16 cellular contexts compared by ENCODE assay signal in genomic region chr9:6034954-6035353, GRCh38. TPM values are rescaled to one million over a fixed set of nuclear protein-coding genes. Genes with fewer than 3 reads are reported as not detected.
DNase-seq lines count a peak whose midpoint lies in the region; ATAC-seq and TF ChIP-seq lines count a peak whose summit lies in the region.
"Had no signal": no experiment of that assay in that cellular context is flagged by ENCODE, and none has a peak within 500 bp of the region (broad histone marks: within the 10 kb centered on the region; RNA-seq: fewer than 3 reads in every experiment).

No MANE protein-coding gene starts in this region.

- ATAC-seq in DND-41 (ENCODE audit: insufficient read depth, low read depth), result peak; percentile 44; the same call in 2 of the 3 replicates
- ATAC-seq in PC-3, result peak; percentile 65; the same call in 1 of the 2 replicates
- peak; percentile 73 for ATAC-seq in foreskin keratinocyte

- no peaks in the 10 kb centered on the region for H3F3A ChIP-seq in PC-3 (ENCODE audit: low read length, unreplicated experiment)

- H3K4me2 ChIP-seq in DND-41 (ENCODE audit: insufficient read depth, low read length) (no peak overlapping the region), PC-3 (ENCODE audit: low read length) (no peak overlapping the region)

- H3K4me1 ChIP-seq in DND-41 (ENCODE audit: insufficient read depth, low read length) (no peaks in the 10 kb centered on the region), PC-3 (ENCODE audit: insufficient read depth, low read length) (no peaks in the 10 kb centered on the region; the same call in 1 of the 2 replicates), foreskin keratinocyte (no peaks in the 10 kb centered on the region)
- H3K4me1 ChIP-seq: left ventricle myocardium inferior, parathyroid adenoma, SJCRH30 had no signal

- POLR2A ChIA-PET in PC-3 (lab: Charles Lee; ENCODE audit: unreplicated experiment), result no interaction called here

- H3K27me3 ChIP-seq in DND-41 (ENCODE audit: insufficient read depth, low read length, poor library complexity) (no peaks in the 10 kb centered on the region), PC-3 (ENCODE audit: low read length) (no peaks in the 10 kb centered on the region), foreskin keratinocyte (no peaks in the 10 kb centered on the region)
- H3K27me3 ChIP-seq: SJCRH30 had no signal

- intact Hi-C loops in PC-3 (cut with micrococcal nuclease), result no loop called here

- peak; percentile 21 for DNase-seq in ACHN
- DNase-seq in DND-41, result no peak
- peak; percentile 27 for DNase-seq in PC-3
- DNase-seq in foreskin keratinocyte, result no peak
- DNase-seq in AG08396 (ENCODE audit: low spot score), result no peak
- DNase-seq in activated gamma-delta T cell treated with Interleukin-2 at 50 U/mL for 16 hours, result no peak
- no peak for DNase-seq in NCI-H128 (lab: John Stamatoyannopoulos, UW; ENCODE audit: unreplicated experiment)
- DNase-seq: foreskin melanocyte; left ventricle myocardium inferior; NCI-H187 treated with DMSO at 0.1 percent for 48 hours; NCI-H510A treated with DMSO at 0.1 percent for 48 hours; SJCRH30; stimulated activated naive B cell treated with anti-CD40 and anti-IgM and Interleukin-4, amounts not matched to agents 10 μg/mL and 1 μg/mL and 100 μg/mL, for 72 hours; T1000 had no signal

- TF ChIP-seq CTCF in DND-41 (IDR thresholded peaks at IDR 0.05; ENCODE audit: borderline replicate concordance, extremely low read depth, low read length, poor library complexity, severe bottlenecking), result no peak
- TF ChIP-seq CTCF in PC-3 (conservative IDR thresholded peaks at IDR 0.05; ENCODE audit: low read depth, low read length), result no peak
- TF ChIP-seq CTCF in foreskin keratinocyte (conservative IDR thresholded peaks at IDR 0.05), result no peak

- H3K9me3 ChIP-seq in DND-41 (ENCODE audit: insufficient read depth, low read length, severe bottlenecking) (no peaks in the 10 kb centered on the region), PC-3 (ENCODE audit: low read length) (no peaks in the 10 kb centered on the region)
- H3K9me3 ChIP-seq: left ventricle myocardium inferior, SJCRH30 had no signal

- no peaks in the 10 kb centered on the region for H4K20me1 ChIP-seq in DND-41 (ENCODE audit: insufficient read depth, low read length)
- H4K20me1 ChIP-seq in PC-3 (ENCODE audit: low read length), result no peaks in the 10 kb centered on the region

- no TSS peak for BruUV-seq in PC-3 (replicated peaks; lab: Mats Ljungman, UMichigan)

- in situ Hi-C loops in ACHN (cut with HindIII; ENCODE audit: low pct_ligation_motif_present, low pct_unique_long_range_greater_than_20kb, low sequenced_read_pairs), result no loop called here

- CTCF ChIA-PET in PC-3 (lab: Charles Lee), result no interaction called here

- no peaks in the 10 kb centered on the region for H3K36me3 ChIP-seq in DND-41 (ENCODE audit: insufficient read depth, low read length)
- no peaks in the 10 kb centered on the region for H3K36me3 ChIP-seq in PC-3 (ENCODE audit: low read depth, low read length)
- H3K36me3 ChIP-seq: left ventricle myocardium inferior, SJCRH30 had no signal

- no peak overlapping the region for H3K27ac ChIP-seq in DND-41 (ENCODE audit: low read length)
- H3K27ac ChIP-seq in PC-3 (ENCODE audit: low read length), result no peak overlapping the region
- H3K27ac ChIP-seq in foreskin keratinocyte, result no peak overlapping the region
- H3K27ac ChIP-seq: C4-2B, left ventricle myocardium inferior, parathyroid adenoma, SJCRH30 had no signal

- no peak overlapping the region for H3K4me3 ChIP-seq in DND-41 (ENCODE audit: low read depth in 1 of 2, low read length in 2 of 2)
- H3K4me3 ChIP-seq in PC-3 (ENCODE audit: low read length), result no peak overlapping the region
- H3K4me3 ChIP-seq: left ventricle myocardium inferior, SJCRH30 had no signal

- no peaks in the 10 kb centered on the region for H3K9me2 ChIP-seq in PC-3 (replicated peaks; ENCODE audit: low read length)

- no peak overlapping the region for H2AFZ ChIP-seq in DND-41 (ENCODE audit: low read depth, low read length)
- H2AFZ ChIP-seq in PC-3 (ENCODE audit: low read length), result no peak overlapping the region
- H2AFZ ChIP-seq: parathyroid adenoma had no signal

- H3K79me2 ChIP-seq in DND-41 (ENCODE audit: insufficient read depth, low read length) (no peaks in the 10 kb centered on the region), PC-3 (ENCODE audit: low read length) (no peaks in the 10 kb centered on the region)
- H3K79me2 ChIP-seq: parathyroid adenoma had no signal

- H3K9ac ChIP-seq in DND-41 (ENCODE audit: low read depth, low read length) (no peak overlapping the region), PC-3 (ENCODE audit: low read length) (no peak overlapping the region)
- H3K9ac ChIP-seq: parathyroid adenoma had no signal

RNA-seq across cellular contexts. Expression of gene RANBP6, which starts 19.5 kb away (rescaled TPM):
- 11.6 and 14.1 TPM in 2 replicates for total RNA-seq in PC-3 (2014; rRNA removed)
- 12.9 and 14.6 TPM in 2 replicates for total RNA-seq in foreskin keratinocyte
- 3.9 and 4.4 TPM in 2 replicates for polyA plus RNA-seq in foreskin keratinocyte

Comparison
In these comparisons a context has a peak if more than half of its experiments do, and no peak if none do; other contexts are left out.
1. DNase-seq: peak in ACHN (single experiment) and PC-3 (single experiment); none in DND-41 (single experiment), foreskin keratinocyte (0 of 2), AG08396 (single experiment), activated gamma-delta T cell treated with Interleukin-2 at 50 U/mL for 16 hours (single experiment) and NCI-H128 (single experiment).
2. Peak in every context shown above with its lines, with median percentiles within 50 percentile points of each other: ATAC-seq.